ENCODE assay signal across 1 cellular context in genomic region chr12:120592121-120593049, GRCh38.
TF ChIP-seq lines count a peak whose summit lies in the region.

No MANE protein-coding gene starts in this region.

TF ChIP-seq in GM12878, 131 proteins besides CTCF, POLR2A, EP300 and RAD21:
- TF ChIP-seq USF1 (IDR thresholded peaks at IDR 0.05; ENCODE audit: borderline replicate concordance, extremely low read length, insufficient read depth, low read depth, low read length) (peak; percentile 14), SREBF2 (IDR thresholded peaks at IDR 0.05; ENCODE audit: low read length) (no peak), RELB (IDR thresholded peaks at IDR 0.05; ENCODE audit: low read depth) (no peak)
